ENCODE assay signal across 17 cellular contexts in the genomic region with DNA sequence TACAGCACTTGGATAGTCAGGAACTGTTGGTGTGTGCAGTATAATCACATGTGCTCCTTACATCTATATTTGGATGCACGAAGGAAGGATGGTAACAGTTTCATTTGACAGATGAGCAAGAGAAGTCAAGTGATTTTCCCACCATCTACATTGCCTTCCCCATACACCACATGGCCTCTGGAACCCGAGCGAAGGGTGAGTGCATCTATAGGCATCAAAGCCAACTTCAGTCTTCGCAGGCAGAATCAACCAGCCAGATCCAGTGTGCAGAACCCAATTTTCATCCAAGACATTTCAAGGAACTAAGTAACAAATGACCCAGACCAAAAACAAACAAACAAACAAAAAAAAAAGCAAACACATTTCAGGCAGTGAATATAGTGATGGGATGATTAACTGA.
DNase-seq lines count a peak whose midpoint lies in the region; ATAC-seq and TF ChIP-seq lines count a peak whose summit lies in the region.
"Had no signal": no experiment of that assay in that cellular context is flagged by ENCODE, and none has a peak within 500 bp of the region (broad histone marks: within the 10 kb centered on the region; RNA-seq: fewer than 3 reads in every experiment).

No MANE protein-coding gene starts in this region.

- H3F3A ChIP-seq in PC-3 (ENCODE audit: low read length, unreplicated experiment): peaks cover 3% of the 10 kb centered on the region
- no peaks in the 10 kb centered on the region for H3F3A ChIP-seq in GM23338 (replicated peaks; ENCODE audit: low read depth)

- H3K9me3 ChIP-seq in PC-3 (ENCODE audit: low read length) (no peaks in the 10 kb centered on the region), muscle layer of duodenum (ENCODE audit: control insufficient read depth in 1 of 2, low read length in 2 of 2) (no peaks in the 10 kb centered on the region), upper lobe of right lung (no peaks in the 10 kb centered on the region)
- H3K9me3 ChIP-seq in naive thymus-derived CD4-positive, alpha-beta T cell (ENCODE audit: control insufficient read depth in 2 of 3, low read length in 3 of 3): no peaks in the 10 kb centered on the region
- H3K9me3 ChIP-seq: left lung had no signal

- ATAC-seq in PC-3 (no peak), upper lobe of right lung (no peak), GM23338 (no peak)
- ATAC-seq in naive thymus-derived CD4-positive, alpha-beta T cell: no peak
- ATAC-seq: left lung, natural killer cell had no signal

- H3K27ac ChIP-seq in PC-3 (ENCODE audit: low read length) (peak overlapping the region; percentile 94), coronary artery (peak overlapping the region; percentile 66 to 75), muscle layer of duodenum (ENCODE audit: low read length) (no peak overlapping the region), upper lobe of right lung (no peak overlapping the region), GM23338 (ENCODE audit: low read depth) (no peak overlapping the region)
- H3K27ac ChIP-seq in naive thymus-derived CD4-positive, alpha-beta T cell (ENCODE audit: low read depth, low read length): no peak overlapping the region
- H3K27ac ChIP-seq: left lung, WERI-Rb-1 had no signal

- H3K4me3 ChIP-seq in PC-3 (ENCODE audit: low read length): peak overlapping the region; percentile 70
- peak overlapping the region; percentile 53 for H3K4me3 ChIP-seq in coronary artery
- H3K4me3 ChIP-seq in muscle layer of duodenum (ENCODE audit: low read depth in 1 of 2, low read length in 2 of 2): peak overlapping the region; percentile 28 to 46
- peak overlapping the region; percentile 3 for H3K4me3 ChIP-seq in upper lobe of right lung
- H3K4me3 ChIP-seq in GM23338: no peak overlapping the region
- no peak overlapping the region for H3K4me3 ChIP-seq in naive thymus-derived CD4-positive, alpha-beta T cell (ENCODE audit: low read length)
- H3K4me3 ChIP-seq: left lung had no signal

- no peak for TF ChIP-seq CTCF in PC-3 (conservative IDR thresholded peaks at IDR 0.05; ENCODE audit: low read depth, low read length)
- no peak for TF ChIP-seq CTCF in coronary artery (IDR thresholded peaks at IDR 0.05)
- no peak for TF ChIP-seq CTCF in upper lobe of right lung (IDR thresholded peaks at IDR 0.05)
- TF ChIP-seq CTCF in GM23338 (conservative IDR thresholded peaks at IDR 0.05; ENCODE audit: low read depth in 2 of 2): no peak

- BruUV-seq in PC-3 (replicated peaks; lab: Mats Ljungman, UMichigan): no TSS peak

- H3K9me2 ChIP-seq in PC-3 (replicated peaks; ENCODE audit: low read length): no peaks in the 10 kb centered on the region
- 0 out of 2 replicates have a peak, but pooled peaks cover 5% of the 10 kb centered on the region for H3K9me2 ChIP-seq in GM23338 (ENCODE audit: insufficient read depth)

- peaks cover 62% of the 10 kb centered on the region for H3K79me2 ChIP-seq in PC-3 (ENCODE audit: low read length)
- no peaks in the 10 kb centered on the region for H3K79me2 ChIP-seq in GM23338 (replicated peaks; ENCODE audit: insufficient read depth)

- H3K36me3 ChIP-seq in PC-3 (ENCODE audit: low read depth, low read length) (no peaks in the 10 kb centered on the region), muscle layer of duodenum (ENCODE audit: control insufficient read depth in 1 of 2, insufficient read depth in 2 of 2, low read length in 2 of 2) (peaks cover 0 to 4% of the 10 kb centered on the region in 2 donors), upper lobe of right lung (no peaks in the 10 kb centered on the region), GM23338 (ENCODE audit: insufficient read depth) (no peaks in the 10 kb centered on the region)
- H3K36me3 ChIP-seq in naive thymus-derived CD4-positive, alpha-beta T cell (ENCODE audit: control insufficient read depth in 2 of 3, insufficient read depth in 3 of 3, low read length in 3 of 3): no peaks in the 10 kb centered on the region
- H3K36me3 ChIP-seq: left lung, WERI-Rb-1 had no signal

- peaks cover 6% of the 10 kb centered on the region for H3K4me1 Mint-ChIP-seq in GM23338
- peaks cover 0 to 7% (median 0%) of the 10 kb centered on the region in 7 donors for H3K4me1 Mint-ChIP-seq in naive thymus-derived CD4-positive, alpha-beta T cell
- H3K4me1 Mint-ChIP-seq: CD8-positive, alpha-beta memory T cell had no signal

- peak overlapping the region; percentile 91 for H3K9ac ChIP-seq in PC-3 (ENCODE audit: low read length)

- no peak overlapping the region for H3K4me3 Mint-ChIP-seq in GM23338
- no peak overlapping the region for H3K4me3 Mint-ChIP-seq in naive thymus-derived CD4-positive, alpha-beta T cell
- H3K4me3 Mint-ChIP-seq: CD8-positive, alpha-beta memory T cell; natural killer cell had no signal

- intact Hi-C loops in PC-3 (cut with micrococcal nuclease) (loop anchor here (10.0 kb wide), 1 partner anchor 386 kb away; no protein-coding TSS in a partner anchor), upper lobe of right lung (cut with DNase I) (no loop called here)
- intact Hi-C loops in naive thymus-derived CD4-positive, alpha-beta T cell (cut with micrococcal nuclease): loop anchor here in 1 of 2 donors (10.0 kb wide), 1 partner anchor 876 kb away; no protein-coding TSS in a partner anchor

- no peaks in the 10 kb centered on the region for H3K27me3 ChIP-seq in PC-3 (ENCODE audit: low read length)
- H3K27me3 ChIP-seq in muscle layer of duodenum (ENCODE audit: low read depth, low read length): no peaks in the 10 kb centered on the region
- no peaks in the 10 kb centered on the region for H3K27me3 ChIP-seq in upper lobe of right lung
- no peaks in the 10 kb centered on the region for H3K27me3 ChIP-seq in GM23338 (ENCODE audit: insufficient read depth)
- no peaks in the 10 kb centered on the region for H3K27me3 ChIP-seq in naive thymus-derived CD4-positive, alpha-beta T cell (ENCODE audit: control insufficient read depth in 2 of 2, insufficient read depth in 2 of 2, low read length in 2 of 2)
- H3K27me3 ChIP-seq: left lung had no signal

- H3K4me2 ChIP-seq in PC-3 (ENCODE audit: low read length): peak overlapping the region; percentile 87
- no peak overlapping the region for H3K4me2 ChIP-seq in GM23338

- CTCF ChIA-PET in PC-3 (lab: Charles Lee): no interaction called here
- CTCF ChIA-PET in naive thymus-derived CD4-positive, alpha-beta T cell (lab: Charles Lee): no interaction called here

- no peaks in the 10 kb centered on the region for H3K9me3 Mint-ChIP-seq in GM23338
- H3K9me3 Mint-ChIP-seq in naive thymus-derived CD4-positive, alpha-beta T cell: peaks cover 0 to 5% (median 0%) of the 10 kb centered on the region in 11 donors
- H3K9me3 Mint-ChIP-seq: CD8-positive, alpha-beta memory T cell; natural killer cell had no signal

- H3K4me1 ChIP-seq in PC-3 (ENCODE audit: insufficient read depth, low read length): peaks cover 55% of the 10 kb centered on the region
- H3K4me1 ChIP-seq in muscle layer of duodenum (ENCODE audit: control insufficient read depth in 1 of 2, insufficient read depth in 2 of 2, low read length in 2 of 2): peaks cover 5% of the 10 kb centered on the region in 2 donors
- H3K4me1 ChIP-seq in upper lobe of right lung: peaks cover 8% of the 10 kb centered on the region
- H3K4me1 ChIP-seq in GM23338 (ENCODE audit: insufficient read depth): peaks cover 9% of the 10 kb centered on the region
- H3K4me1 ChIP-seq in naive thymus-derived CD4-positive, alpha-beta T cell (ENCODE audit: control insufficient read depth in 2 of 2, insufficient read depth in 2 of 2, low read length in 2 of 2): no peaks in the 10 kb centered on the region

- H3K27ac Mint-ChIP-seq in GM23338: no peak overlapping the region
- no peak overlapping the region for H3K27ac Mint-ChIP-seq in naive thymus-derived CD4-positive, alpha-beta T cell
- H3K27ac Mint-ChIP-seq: CD8-positive, alpha-beta memory T cell; natural killer cell had no signal

- POLR2A ChIA-PET in PC-3 (lab: Charles Lee; ENCODE audit: unreplicated experiment): interaction anchor here (1.3 kb wide), 1 partner anchor 21 kb away, joined by 8 read pairs; no protein-coding TSS in a partner anchor
- POLR2A ChIA-PET in naive thymus-derived CD4-positive, alpha-beta T cell (lab: Charles Lee): no interaction called here

- H4K20me1 ChIP-seq in PC-3 (ENCODE audit: low read length) (no peaks in the 10 kb centered on the region), GM23338 (replicated peaks; ENCODE audit: insufficient read depth) (no peaks in the 10 kb centered on the region)

- H3K36me3 Mint-ChIP-seq in GM23338 (ENCODE audit: low read depth): no peaks in the 10 kb centered on the region
- no peaks in the 10 kb centered on the region for H3K36me3 Mint-ChIP-seq in naive thymus-derived CD4-positive, alpha-beta T cell
- H3K36me3 Mint-ChIP-seq: natural killer cell had no signal

- DNase-seq in PC-3 (no peak), coronary artery (ENCODE audit: low spot score) (no peak), upper lobe of right lung (no peak), GM23338 (ENCODE audit: low spot score) (no peak), RKO (ENCODE audit: low spot score) (no peak)
- DNase-seq in naive thymus-derived CD4-positive, alpha-beta T cell: no peak
- DNase-seq: activated effector memory CD4-positive, alpha-beta T cell treated with Interleukin-2 at 50 U/mL for 16 hours; CD8-positive, alpha-beta memory T cell; EL; left lung; natural killer cell; NCI-H2081 treated with DMSO at 0.1 percent for 48 hours; NCI-H69; RPMI8226; stimulated activated CD4-positive, alpha-beta T cell treated with anti-CD3 and anti-CD28 coated beads, Interleukin-1b, Interleukin-23, amount 100 ng/mL, for 48 hours; WERI-Rb-1 had no signal

- no peak overlapping the region for H2AFZ ChIP-seq in PC-3 (ENCODE audit: low read length)
- H2AFZ ChIP-seq in GM23338: no peak overlapping the region

- peaks cover 10% of the 10 kb centered on the region for H3K27me3 Mint-ChIP-seq in GM23338 (ENCODE audit: insufficient read depth, low read depth, poor library complexity)
- H3K27me3 Mint-ChIP-seq in naive thymus-derived CD4-positive, alpha-beta T cell: peaks cover 19 to 63% (median 36%) of the 10 kb centered on the region in 5 donors

Comparison
In these comparisons a context has a peak if more than half of its experiments do, and no peak if none do; other contexts are left out.
1. H3K27ac ChIP-seq: peak in PC-3 (single experiment) and coronary artery (2 of 2); none in muscle layer of duodenum (single experiment), upper lobe of right lung (single experiment), GM23338 (single experiment) and naive thymus-derived CD4-positive, alpha-beta T cell (single experiment).
2. H3K4me3 ChIP-seq: peak in PC-3 (single experiment), coronary artery (single experiment), muscle layer of duodenum (2 of 2) and upper lobe of right lung (single experiment); none in GM23338 (single experiment) and naive thymus-derived CD4-positive, alpha-beta T cell (single experiment).